In the genomic region with DNA sequence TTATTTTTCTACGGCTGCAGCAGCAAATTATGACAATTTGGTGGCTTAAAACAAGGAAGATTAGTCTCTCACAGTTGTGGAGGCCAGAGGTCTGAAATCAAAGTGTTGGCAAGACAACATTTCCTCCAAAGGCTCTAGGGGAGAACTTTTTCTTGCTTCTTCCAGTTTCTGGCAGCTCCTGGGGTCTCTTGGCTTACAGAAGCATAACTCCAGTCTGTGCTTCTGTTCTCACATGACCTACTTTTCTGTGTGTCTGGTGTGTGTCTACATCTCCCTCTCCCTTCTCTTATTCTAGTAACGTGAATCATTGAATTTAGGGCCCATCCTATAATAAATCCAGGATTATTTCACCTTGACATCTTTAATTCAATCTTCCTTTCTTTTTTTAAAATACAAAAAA, we compare ENCODE assay signal across 16 cellular contexts.
DNase-seq lines count a peak whose midpoint lies in the region; ATAC-seq and TF ChIP-seq lines count a peak whose summit lies in the region.
"Had no signal": no experiment of that assay in that cellular context is flagged by ENCODE, and none has a peak within 500 bp of the region (broad histone marks: within the 10 kb centered on the region; RNA-seq: fewer than 3 reads in every experiment).

No MANE protein-coding gene starts in this region.

- no peaks in the 10 kb centered on the region for H3K79me2 ChIP-seq in GM23248 (ENCODE audit: insufficient read depth)

- H2AK9ac ChIP-seq in IMR-90 (replicated peaks; ENCODE audit: low read depth, low read length, poor library complexity), result no peak overlapping the region

- no peak overlapping the region for H3K4me3 Mint-ChIP-seq in mesothelial cell of epicardium
- H3K4me3 Mint-ChIP-seq: CD4-positive, alpha-beta T cell; H9 had no signal

- no peaks in the 10 kb centered on the region for H3K27me3 Mint-ChIP-seq in mesothelial cell of epicardium (ENCODE audit: low read depth)
- H3K27me3 Mint-ChIP-seq: CD4-positive, alpha-beta T cell had no signal

- H3K27ac ChIP-seq in GM23248 (no peak overlapping the region), IMR-90 (ENCODE audit: insufficient read depth, low read length) (no peak overlapping the region), heart right ventricle (peak overlapping the region in 1 of 10 donors; percentile 26), foreskin keratinocyte (no peak overlapping the region)
- H3K27ac ChIP-seq: A549, C4-2B had no signal

- H2AK5ac ChIP-seq in IMR-90 (ENCODE audit: low read depth, low read length), result no peak overlapping the region

- no peaks in the 10 kb centered on the region for H3K4me1 Mint-ChIP-seq in mesothelial cell of epicardium
- H3K4me1 Mint-ChIP-seq: H9 had no signal

- H3K9ac ChIP-seq in GM23248 (no peak overlapping the region), IMR-90 (ENCODE audit: low read depth, low read length) (no peak overlapping the region)

- CTCF ChIA-PET in IMR-90 (lab: Yijun Ruan, JAX), result no interaction called here

- peak overlapping the region; percentile 15; the same call in 1 of the 2 replicates for H2AFZ ChIP-seq in GM23248
- H2AFZ ChIP-seq in IMR-90 (replicated peaks; ENCODE audit: low read length, poor library complexity), result no peak overlapping the region

- no peak for TF ChIP-seq CTCF in IMR-90 (conservative IDR thresholded peaks at IDR 0.05; ENCODE audit: low read depth, low read length)
- TF ChIP-seq CTCF in heart right ventricle (IDR thresholded peaks at IDR 0.05), result no peak
- TF ChIP-seq CTCF in mesothelial cell of epicardium (IDR thresholded peaks at IDR 0.05; ENCODE audit: unreplicated experiment), result no peak
- no peak for TF ChIP-seq CTCF in foreskin keratinocyte (conservative IDR thresholded peaks at IDR 0.05)

- H3K36me3 ChIP-seq in GM23248 (ENCODE audit: low read depth), result no peaks in the 10 kb centered on the region
- H3K36me3 ChIP-seq in IMR-90 (ENCODE audit: control insufficient read depth, insufficient read depth, low read length), result no peaks in the 10 kb centered on the region
- H3K36me3 ChIP-seq in heart right ventricle, result no peaks in the 10 kb centered on the region

- H3F3A ChIP-seq in GM23248 (ENCODE audit: insufficient read depth), result no peaks in the 10 kb centered on the region

- peak overlapping the region; percentile 6 for H3K27ac Mint-ChIP-seq in mesothelial cell of epicardium
- H3K27ac Mint-ChIP-seq: CD4-positive, alpha-beta T cell; H9 had no signal

- no peaks in the 10 kb centered on the region for H4K20me1 ChIP-seq in GM23248 (ENCODE audit: insufficient read depth)
- H4K20me1 ChIP-seq in IMR-90 (ENCODE audit: insufficient read depth, low read length), result no peaks in the 10 kb centered on the region

- TF ChIP-seq POLR2A in IMR-90 (IDR thresholded peaks at IDR 0.05; ENCODE audit: low read depth, low read length), result no peak

- no peaks in the 10 kb centered on the region for H3K9me2 ChIP-seq in GM23248 (ENCODE audit: insufficient read depth)

- peaks cover 9% of the 10 kb centered on the region for H3K9me3 Mint-ChIP-seq in mesothelial cell of epicardium
- H3K9me3 Mint-ChIP-seq: CD4-positive, alpha-beta T cell; H9 had no signal

- H3K18ac ChIP-seq in IMR-90 (ENCODE audit: low read depth, low read length), result peak overlapping the region; percentile 90

- TF ChIP-seq RAD21 in IMR-90 (IDR thresholded peaks at IDR 0.05; ENCODE audit: low read length), result no peak

- H3K9me1 ChIP-seq in IMR-90 (ENCODE audit: insufficient read depth, low read length), result peaks cover 7% of the 10 kb centered on the region; the same call in 1 of the 2 replicates

- no peak for ATAC-seq in IMR-90 (ENCODE audit: low read depth)
- peak in 5 of 8 donors; percentile 33 to 76 (median 75) for ATAC-seq in heart right ventricle
- no peak for ATAC-seq in foreskin keratinocyte
- ATAC-seq in HG02623 (IDR thresholded peaks at IDR 0.05; ENCODE audit: unreplicated experiment), result no peak
- no peak for ATAC-seq in GM21717 (IDR thresholded peaks at IDR 0.05; ENCODE audit: unreplicated experiment)
- ATAC-seq: A549, HepG2 had no signal

- H2BK20ac ChIP-seq in IMR-90 (ENCODE audit: low read depth, low read length), result peak overlapping the region; percentile 92

- H3K14ac ChIP-seq in IMR-90 (replicated peaks; ENCODE audit: low read depth, low read length), result 0 out of 2 replicates have a peak overlapping the region, but pooled peaks have one; percentile 6

- in situ Hi-C loops in GM23248 (cut with MboI), result no loop called here
- in situ Hi-C loops in IMR-90 (cut with MboI; ENCODE audit: low sequenced_read_pairs), result no loop called here

- intact Hi-C loops in IMR-90 (cut with micrococcal nuclease) (loop anchor here (5.0 kb wide), 1 partner anchor 132 kb away; no protein-coding TSS in a partner anchor), heart right ventricle (cut with DNase I) (no loop called here)

- 44% methylated on average over 2 of the region's 2 CpGs for WGBS in GM23248 (ENCODE audit: low coverage in 1 of 2, low lambda C conversion rate in 2 of 2, missing lambda C conversion rate in 2 of 2), 2 experiments
- no CpG with 5 or more reads among the region's 2 CpGs for WGBS in IMR-90 (ENCODE audit: extremely low coverage in 2 of 2, insufficient read length in 1 of 2), 2 experiments
- 45 to 59% methylated on average over 2 of the region's 2 CpGs for WGBS in heart right ventricle, 2 donors

- H3K4me1 ChIP-seq in GM23248 (ENCODE audit: insufficient read depth) (no peaks in the 10 kb centered on the region; the same call in 1 of the 2 replicates), IMR-90 (ENCODE audit: control insufficient read depth, insufficient read depth, low read length) (peaks cover 7% of the 10 kb centered on the region), heart right ventricle (peaks cover 0 to 3% (median 0%) of the 10 kb centered on the region in 9 donors), foreskin keratinocyte (no peaks in the 10 kb centered on the region)
- H3K4me1 ChIP-seq: A549, Caco-2 had no signal

- H3K9me3 ChIP-seq in GM23248 (ENCODE audit: low read depth) (no peaks in the 10 kb centered on the region), IMR-90 (ENCODE audit: control insufficient read depth, insufficient read depth, low read length) (peaks cover 5% of the 10 kb centered on the region; the same call in 1 of the 2 replicates), heart right ventricle (no peaks in the 10 kb centered on the region)
- H3K9me3 ChIP-seq: A549, Caco-2 had no signal

- POLR2A ChIA-PET in IMR-90 (lab: Charles Lee; ENCODE audit: unreplicated experiment), result no interaction called here

- peak overlapping the region; percentile 56; the same call in 1 of the 3 replicates for H2BK15ac ChIP-seq in IMR-90 (ENCODE audit: low read depth, low read length)

- H4K8ac ChIP-seq in IMR-90 (ENCODE audit: low read depth in 2 of 2, low read length in 2 of 2), result peak overlapping the region in 1 of 2 experiments; percentile 63; a peak in 1 of 4 replicates

- H4K5ac ChIP-seq in IMR-90 (ENCODE audit: low read depth, low read length), result peak overlapping the region; percentile 94

- no peak overlapping the region for H3K4me2 ChIP-seq in GM23248 (ENCODE audit: unreplicated experiment)
- H3K4me2 ChIP-seq in IMR-90 (ENCODE audit: low read depth, low read length), result no peak overlapping the region
- H3K4me2 ChIP-seq: A549 had no signal

- no peak overlapping the region for H2BK5ac ChIP-seq in IMR-90 (ENCODE audit: low read depth, low read length, poor library complexity, severe bottlenecking)

- H3K79me1 ChIP-seq in IMR-90 (ENCODE audit: low read depth in 1 of 2, low read length in 2 of 2), result no peaks in the 10 kb centered on the region

- no peak for DNase-seq in GM23248
- DNase-seq in IMR-90, result no peak
- peak in 1 of 2 donors; percentile 21 for DNase-seq in heart right ventricle
- no peak for DNase-seq in mesothelial cell of epicardium (ENCODE audit: low spot score in 2 of 2, unreplicated experiment in 2 of 2)
- no peak for DNase-seq in stimulated activated CD4-positive, alpha-beta T cell treated with anti-CD3 and anti-CD28 coated beads, Interleukin-4, amount 100 ng/mL, for 4 hours
- DNase-seq in foreskin keratinocyte, result no peak
- DNase-seq: AML-193; Caco-2; CD4-positive, alpha-beta T cell; GOT3; H9 had no signal

- H3K27me3 ChIP-seq in GM23248 (replicated peaks; ENCODE audit: insufficient read depth) (no peaks in the 10 kb centered on the region), IMR-90 (ENCODE audit: control insufficient read depth, insufficient read depth, low read length) (no peaks in the 10 kb centered on the region), heart right ventricle (no peaks in the 10 kb centered on the region), foreskin keratinocyte (no peaks in the 10 kb centered on the region)

- H4K91ac ChIP-seq in IMR-90 (ENCODE audit: insufficient read depth, low read depth, low read length), result peak overlapping the region; percentile 41; the same call in 1 of the 2 replicates

- dilution Hi-C loops in IMR-90 (cut with HindIII; ENCODE audit: low sequenced_read_pairs, unreplicated experiment), result no loop called here

- H3K56ac ChIP-seq in IMR-90 (ENCODE audit: extremely low read depth, insufficient read depth, low read length), result no peak overlapping the region

- BruUV-seq in IMR-90 (replicated peaks; lab: Mats Ljungman, UMichigan), result no TSS peak

- no peak overlapping the region for H3K4me3 ChIP-seq in GM23248
- no peak overlapping the region for H3K4me3 ChIP-seq in IMR-90 (ENCODE audit: insufficient read depth, low read depth, low read length)
- no peak overlapping the region for H3K4me3 ChIP-seq in heart right ventricle
- H3K4me3 ChIP-seq: A549 had no signal

- H3K36me3 Mint-ChIP-seq in mesothelial cell of epicardium, result no peaks in the 10 kb centered on the region

- peak overlapping the region; percentile 85 for H2BK120ac ChIP-seq in IMR-90 (ENCODE audit: low read depth, low read length)

- H3K23ac ChIP-seq in IMR-90 (ENCODE audit: low read depth, low read length), result no peak overlapping the region

- H3K4ac ChIP-seq in IMR-90 (ENCODE audit: low read depth, low read length), result peak overlapping the region; percentile 72; the same call in 1 of the 2 replicates

TF ChIP-seq in IMR-90, 13 proteins besides CTCF, POLR2A, EP300 and RAD21:
- TF ChIP-seq BHLHE40 (IDR thresholded peaks at IDR 0.05; ENCODE audit: low read depth, low read length) (no peak), CHD1 (IDR thresholded peaks at IDR 0.05; ENCODE audit: low read depth, low read length) (no peak), NFE2L2 (IDR thresholded peaks at IDR 0.05; ENCODE audit: low read depth, low read length) (no peak)

Comparison
In these comparisons a context has a peak if more than half of its experiments do, and no peak if none do; other contexts are left out.
1. ATAC-seq: peak in heart right ventricle (5 of 8); none in IMR-90 (single experiment), foreskin keratinocyte (single experiment), HG02623 (single experiment) and GM21717 (single experiment).